1 cellular context compared by ENCODE assay signal in genomic region chr9:121105531-121105930, GRCh38.
TF ChIP-seq lines count a peak whose summit lies in the region.

No MANE protein-coding gene starts in this region.

TF ChIP-seq in HepG2, 621 proteins besides CTCF, POLR2A, EP300 and RAD21:
- TF ChIP-seq LCORL (IDR thresholded peaks at IDR 0.05) (no peak), LCORL (CRISPR knock-in tag; IDR thresholded peaks at IDR 0.05) (no peak), ZBTB20 (CRISPR knock-in tag; IDR thresholded peaks at IDR 0.05; ENCODE audit: borderline replicate concordance, low read depth) (no peak), TEAD2 (CRISPR knock-in tag; IDR thresholded peaks at IDR 0.05) (no peak), ASH2L (IDR thresholded peaks at IDR 0.05; ENCODE audit: insufficient read length, low read depth, low read length) (no peak), ZNF788 (CRISPR knock-in tag; IDR thresholded peaks at IDR 0.05; ENCODE audit: borderline replicate concordance) (no peak), ZNF546 (CRISPR knock-in tag; conservative IDR thresholded peaks at IDR 0.05) (no peak), MBD4 (IDR thresholded peaks at IDR 0.05; ENCODE audit: borderline replicate concordance, low read length) (no peak), RAD51 (IDR thresholded peaks at IDR 0.05; ENCODE audit: borderline replicate concordance) (no peak), ZNF768 (CRISPR knock-in tag; IDR thresholded peaks at IDR 0.05) (no peak), NR3C1 (CRISPR knock-in tag; IDR thresholded peaks at IDR 0.05) (no peak), RNF2 (conservative IDR thresholded peaks at IDR 0.05; ENCODE audit: low read depth) (no peak), KLF13 (CRISPR knock-in tag; IDR thresholded peaks at IDR 0.05) (no peak), KDM2A (CRISPR knock-in tag; IDR thresholded peaks at IDR 0.05; ENCODE audit: borderline replicate concordance, low read depth) (no peak), FOXM1 (CRISPR knock-in tag; IDR thresholded peaks at IDR 0.05) (no peak), XBP1 (CRISPR knock-in tag; IDR thresholded peaks at IDR 0.05) (no peak), SMARCC2 (IDR thresholded peaks at IDR 0.05) (no peak), BCL3 (CRISPR knock-in tag; IDR thresholded peaks at IDR 0.05) (no peak), THAP7 (CRISPR knock-in tag; IDR thresholded peaks at IDR 0.05) (no peak), ATAD3A (CRISPR knock-in tag; IDR thresholded peaks at IDR 0.05) (no peak), TSC22D2 (CRISPR knock-in tag; IDR thresholded peaks at IDR 0.05; ENCODE audit: borderline replicate concordance) (no peak)
TF ChIP-seq in HepG2: peak in this region for 0.
